In the genomic region with DNA sequence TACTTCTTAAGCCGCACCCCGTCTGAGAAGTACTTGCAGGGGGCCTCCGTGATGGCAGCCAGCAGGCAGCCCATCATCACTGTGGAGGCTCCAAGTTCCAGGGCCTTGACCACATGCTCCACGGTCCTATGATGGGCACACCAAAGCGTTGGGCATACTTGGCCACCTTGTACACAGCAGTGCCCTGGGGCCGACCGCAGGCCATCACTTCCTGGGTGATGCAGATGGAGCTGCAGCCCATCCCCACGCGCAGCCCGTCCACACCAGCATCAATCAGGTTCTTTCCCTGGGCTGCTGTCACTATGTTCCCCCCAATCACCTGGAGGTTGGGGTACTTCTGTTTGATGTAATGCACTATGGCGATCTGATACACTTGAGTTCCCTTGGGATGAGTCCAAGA, we compare ENCODE assay signal across 32 cellular contexts.
"Had no signal": no experiment of that assay in that cellular context is flagged by ENCODE, and none has a peak within 500 bp of the region (broad histone marks: within the 10 kb centered on the region; RNA-seq: fewer than 3 reads in every experiment).

No MANE protein-coding gene starts in this region.

- H3K4me1 ChIP-seq: adrenal gland, breast epithelium had no signal

- H3K27me3 ChIP-seq: adrenal gland, ascending aorta, body of pancreas, brain microvascular endothelial cell, breast epithelium, cardiac muscle cell had no signal

- ATAC-seq: activated naive CD4-positive, alpha-beta T cell treated with anti-CD3 and anti-CD28 coated beads, Interleukin-2, amount 50 U/mL, for 72 hours; activated naive CD8-positive, alpha-beta T cell treated with anti-CD3 and anti-CD28 coated beads, Interleukin-2, amount 50 U/mL, for 24 hours; activated T-cell treated with anti-CD3 and anti-CD28 coated beads, Interleukin-2, amount 50 U/mL, for 4 hours; activated T-cell treated with anti-CD3 and anti-CD28 coated beads, Interleukin-2, amount 50 U/mL, for 72 hours; activated T-helper 17 cell treated with anti-CD3 and anti-CD28 coated beads, Interleukin-2, amount 50 U/mL, for 72 hours; body of pancreas had no signal

- H3K4me3 ChIP-seq: adrenal gland, ascending aorta, body of pancreas, breast epithelium, cardiac muscle cell had no signal

- H3K9me3 ChIP-seq: adrenal gland, ascending aorta, body of pancreas, breast epithelium had no signal

- DNase-seq: activated effector memory CD4-positive, alpha-beta T cell treated with anti-CD3 and anti-CD28 coated beads, Interleukin-2, amount 50 U/mL, for 16 hours; activated effector memory CD4-positive, alpha-beta T cell treated with Interleukin-2 at 50 U/mL for 16 hours; activated gamma-delta T cell; activated gamma-delta T cell treated with Interleukin-2 at 50 U/mL for 16 hours; activated naive CD4-positive, alpha-beta T cell; activated naive CD4-positive, alpha-beta T cell treated with anti-CD3 and anti-CD28 coated beads for 36 hours; activated naive CD4-positive, alpha-beta T cell treated with anti-CD3 and anti-CD28 coated beads, Interleukin-2, amount 10 ng/mL, durations not matched to agents 7 days and 5 days; activated naive CD4-positive, alpha-beta T cell treated with anti-CD3 and anti-CD28 coated beads, Interleukin-2, amount 50 U/mL, for 16 hours; activated naive CD4-positive, alpha-beta T cell treated with Interleukin-2 at 50 U/mL for 16 hours; activated naive CD8-positive, alpha-beta T cell treated with anti-CD3 and anti-CD28 coated beads for 36 hours; activated naive CD8-positive, alpha-beta T cell treated with anti-CD3 and anti-CD28 coated beads, Interleukin-2, amount 10 ng/mL, durations not matched to agents 7 days and 5 days; activated naive CD8-positive, alpha-beta T cell treated with anti-CD3 and anti-CD28 coated beads, Interleukin-2, amount 50 U/mL, for 24 hours; activated T-cell treated with anti-CD3 and anti-CD28 coated beads, Interleukin-2, amount 50 U/mL, for 1 hour; activated T-cell treated with anti-CD3 and anti-CD28 coated beads, Interleukin-2, amount 50 U/mL, for 24 hours; activated T-cell treated with anti-CD3 and anti-CD28 coated beads, Interleukin-2, amount 50 U/mL, for 4 hours; activated T-cell treated with anti-CD3 and anti-CD28 coated beads, Interleukin-2, amount 50 U/mL, for 48 hours; activated T-cell treated with anti-CD3 and anti-CD28 coated beads, Interleukin-2, amount 50 U/mL, for 72 hours; adrenal gland; amniotic stem cell; amygdala; anterior cingulate cortex; aorta; body of pancreas; brain microvascular endothelial cell; caudate nucleus; central memory CD4-positive, alpha-beta T cell; cerebellar nuclear complex had no signal

- H3K36me3 ChIP-seq: adrenal gland, ascending aorta, brain microvascular endothelial cell, breast epithelium, cardiac muscle cell had no signal

- H3K27ac ChIP-seq: adrenal gland, ascending aorta, body of pancreas, brain microvascular endothelial cell, breast epithelium, cardiac muscle cell had no signal
